In the genomic region with DNA sequence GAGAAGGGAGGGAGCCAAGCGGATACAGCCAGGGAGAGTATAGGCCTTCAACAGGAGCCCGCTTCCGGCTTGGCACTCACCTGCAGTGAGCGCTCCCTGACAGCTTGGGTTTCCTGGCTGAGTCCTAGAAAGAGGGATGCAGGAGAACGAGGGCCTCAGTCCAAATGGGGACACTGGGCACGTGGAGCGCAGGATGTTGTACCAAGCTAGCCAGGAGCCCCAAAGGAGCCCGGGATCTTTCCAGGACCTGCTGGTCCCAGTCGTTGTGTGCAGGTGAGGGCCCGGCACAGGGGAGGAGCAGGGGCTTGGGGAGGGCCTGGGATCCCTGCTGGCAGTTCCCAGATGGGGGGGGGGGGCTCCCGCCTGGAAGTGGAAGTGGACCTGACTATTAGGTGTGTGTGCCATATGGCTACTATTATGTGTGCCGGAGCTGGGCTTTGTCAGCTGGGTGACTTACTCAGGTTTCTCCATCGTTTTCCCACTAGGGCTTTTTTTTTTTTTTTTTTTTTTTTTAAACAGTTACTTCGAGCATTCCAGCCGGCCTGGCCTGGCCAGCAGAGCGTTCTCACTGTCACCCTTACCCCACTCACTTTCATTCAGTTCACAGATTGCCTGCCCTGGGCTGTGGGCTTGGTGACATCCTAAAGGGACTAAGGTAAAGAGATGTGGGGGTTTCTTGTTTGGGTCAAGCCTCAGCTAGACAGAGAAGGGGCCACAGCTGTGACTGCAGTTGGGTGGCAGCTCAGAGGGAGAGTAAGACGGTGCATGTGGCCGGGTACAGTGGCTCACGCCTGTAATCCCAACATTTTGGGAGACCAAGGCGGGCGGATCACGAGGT, we compare ENCODE assay signal across 10 cellular contexts. TPM values are rescaled to one million over a fixed set of nuclear protein-coding genes. Genes with fewer than 3 reads are reported as not detected.
A peak's percentile ranks its signal among the peaks of the same experiment; 100 is the strongest.
DNase-seq lines count a peak whose midpoint lies in the region; ATAC-seq and TF ChIP-seq lines count a peak whose summit lies in the region.
"Had no signal": no experiment of that assay in that cellular context is flagged by ENCODE, and none has a peak within 500 bp of the region (broad histone marks: within the 10 kb centered on the region; RNA-seq: fewer than 3 reads in every experiment).

No MANE protein-coding gene starts in this region.

- peaks cover 13% of the 10 kb centered on the region for H3K4me1 Mint-ChIP-seq in activated T-helper 2 cell treated with anti-CD3 and anti-CD28 coated beads, Interferon-gamma antibody, Interleukin-2, Interleukin-4, amounts not matched to agents 10 μg/mL and 5 μg/mL and 100 μg/mL, durations not matched to agents 14 hours and 24 hours and 36 hours (ENCODE audit: low read depth)

- H3K56ac ChIP-seq in IMR-90 (ENCODE audit: extremely low read depth, insufficient read depth, low read length): peak overlapping the region; percentile 49

- in situ Hi-C loops in IMR-90 (cut with MboI; ENCODE audit: low sequenced_read_pairs): no loop called here

- ATAC-seq in IMR-90 (ENCODE audit: low read depth): no peak

- H3K4me1 ChIP-seq in IMR-90 (ENCODE audit: control insufficient read depth, insufficient read depth, low read length) (peaks cover 24% of the 10 kb centered on the region), liver (ENCODE audit: control insufficient read depth in 4 of 4, insufficient read depth in 4 of 4, low read length in 3 of 4) (peaks cover 10 to 51% (median 37%) of the 10 kb centered on the region in 4 donors), spleen (peaks cover 36 to 85% (median 60%) of the 10 kb centered on the region in 6 donors)

- dilution Hi-C loops in IMR-90 (cut with HindIII; ENCODE audit: low sequenced_read_pairs, unreplicated experiment): no loop called here

- H3K18ac ChIP-seq in IMR-90 (ENCODE audit: low read depth, low read length): no peak overlapping the region

- peaks cover 4% of the 10 kb centered on the region for H3K36me3 Mint-ChIP-seq in activated T-helper 2 cell treated with anti-CD3 and anti-CD28 coated beads, Interferon-gamma antibody, Interleukin-2, Interleukin-4, amounts not matched to agents 10 μg/mL and 5 μg/mL and 100 μg/mL, durations not matched to agents 14 hours and 24 hours and 36 hours (ENCODE audit: low read depth)

- no peak for TF ChIP-seq POLR2A in IMR-90 (IDR thresholded peaks at IDR 0.05; ENCODE audit: low read depth, low read length)
- TF ChIP-seq POLR2A in spleen (IDR thresholded peaks at IDR 0.05): no peak

- peak overlapping the region; percentile 52 for H2BK120ac ChIP-seq in IMR-90 (ENCODE audit: low read depth, low read length)

- H3K27ac ChIP-seq in IMR-90 (ENCODE audit: insufficient read depth, low read length) (peak overlapping the region; percentile 50), liver (ENCODE audit: low read depth in 1 of 2, low read length in 2 of 2) (peak overlapping the region; percentile 81 to 93), spleen (peak overlapping the region in 7 of 8 donors; percentile 80 to 88 (median 82))

- H4K20me1 ChIP-seq in IMR-90 (ENCODE audit: insufficient read depth, low read length): peaks cover 76% of the 10 kb centered on the region

- H2AK9ac ChIP-seq in IMR-90 (replicated peaks; ENCODE audit: low read depth, low read length, poor library complexity): peak overlapping the region; percentile 76

- H3K23ac ChIP-seq in IMR-90 (ENCODE audit: low read depth, low read length): peak overlapping the region; percentile 96; the same call in 1 of the 2 replicates

- BruUV-seq in IMR-90 (replicated peaks; lab: Mats Ljungman, UMichigan): no TSS peak

- H3K9ac ChIP-seq in IMR-90 (ENCODE audit: low read depth, low read length): peak overlapping the region; percentile 58
- peak overlapping the region in 1 of 2 donors; percentile 23 for H3K9ac ChIP-seq in liver (ENCODE audit: low read depth in 1 of 2, low read length in 2 of 2)

- H3K4me2 ChIP-seq in IMR-90 (ENCODE audit: low read depth, low read length): peak overlapping the region; percentile 54

- H4K8ac ChIP-seq in IMR-90 (ENCODE audit: low read depth in 2 of 2, low read length in 2 of 2): peak overlapping the region in 1 of 2 experiments; percentile 25; a peak in 1 of 4 replicates

- H3K14ac ChIP-seq in IMR-90 (replicated peaks; ENCODE audit: low read depth, low read length): no peak overlapping the region; the same call in 1 of the 2 replicates

- H3K4ac ChIP-seq in IMR-90 (ENCODE audit: low read depth, low read length): peak overlapping the region; percentile 78

- CTCF ChIA-PET in IMR-90 (lab: Yijun Ruan, JAX): interaction anchor here (1.0 to 1.9 kb wide), 3 partner anchors 13 to 20 kb away, joined by 3 to 5 read pairs (median 4); no protein-coding TSS in a partner anchor

- H3K9me3 Mint-ChIP-seq in activated T-helper 2 cell treated with anti-CD3 and anti-CD28 coated beads, Interferon-gamma antibody, Interleukin-2, Interleukin-4, amounts not matched to agents 10 μg/mL and 5 μg/mL and 100 μg/mL, durations not matched to agents 14 hours and 24 hours and 36 hours: no peaks in the 10 kb centered on the region
- H3K9me3 Mint-ChIP-seq: activated T-helper 1 cell treated with anti-CD3 and anti-CD28 coated beads, Interleukin-12 subunit alpha, Interleukin-12 subunit beta, Interleukin-2, Interleukin-4 antibody, amounts not matched to agents 30 ng/mL and 10 ng/mL and 1 ng/mL, durations not matched to agents 14 hours and 24 hours and 36 hours had no signal

- TF ChIP-seq CTCF in IMR-90 (conservative IDR thresholded peaks at IDR 0.05; ENCODE audit: low read depth, low read length) (no peak), liver (IDR thresholded peaks at IDR 0.05; ENCODE audit: low read depth, low read length, missing input control) (no peak), spleen (IDR thresholded peaks at IDR 0.05 in 8 of 11, conservative IDR thresholded peaks at IDR 0.05 in 3 of 11) (no peak)

- 98% methylated on average over 10 of the region's 22 CpGs; no CpG with 5 or more reads in 1 of the 2 experiments for WGBS in IMR-90 (ENCODE audit: extremely low coverage in 2 of 2, insufficient read length in 1 of 2), 2 experiments
- WGBS in liver: 83% methylated on average over 22 of the region's 22 CpGs
- 80 to 86% (median 84%) methylated on average over 17 to 22 of the region's 22 CpGs for WGBS in spleen, 5 donors

- TF ChIP-seq RAD21 in IMR-90 (IDR thresholded peaks at IDR 0.05; ENCODE audit: low read length) (no peak), liver (IDR thresholded peaks at IDR 0.05) (no peak)

- no peaks in the 10 kb centered on the region for H3K27me3 ChIP-seq in IMR-90 (ENCODE audit: control insufficient read depth, insufficient read depth, low read length)
- no peaks in the 10 kb centered on the region for H3K27me3 ChIP-seq in liver (ENCODE audit: control insufficient read depth in 4 of 4, insufficient read depth in 4 of 4, low read length in 3 of 4)
- peaks cover 0 to 28% (median 0%) of the 10 kb centered on the region in 7 donors for H3K27me3 ChIP-seq in spleen (replicated peaks in 1 of 7)

- H2BK15ac ChIP-seq in IMR-90 (ENCODE audit: low read depth, low read length): peak overlapping the region; percentile 0; the same call in 1 of the 3 replicates

- H3K27ac Mint-ChIP-seq in activated T-helper 2 cell treated with anti-CD3 and anti-CD28 coated beads, Interferon-gamma antibody, Interleukin-2, Interleukin-4, amounts not matched to agents 10 μg/mL and 5 μg/mL and 100 μg/mL, durations not matched to agents 14 hours and 24 hours and 36 hours: no peak overlapping the region
- H3K27ac Mint-ChIP-seq: activated T-helper 1 cell treated with anti-CD3 and anti-CD28 coated beads, Interleukin-12 subunit alpha, Interleukin-12 subunit beta, Interleukin-2, Interleukin-4 antibody, amounts not matched to agents 30 ng/mL and 10 ng/mL and 1 ng/mL, durations not matched to agents 14 hours and 24 hours and 36 hours had no signal

- peak overlapping the region; percentile 4; the same call in 1 of the 2 replicates for H4K5ac ChIP-seq in IMR-90 (ENCODE audit: low read depth, low read length)

- intact Hi-C loops in IMR-90 (cut with micrococcal nuclease) (loop anchor here (1.0 kb wide), 1 partner anchor 21 kb away; no protein-coding TSS in a partner anchor), spleen (cut with DNase I; ENCODE audit: low total_unique reads) (no loop called here)
- intact Hi-C loops in activated T-helper 2 cell treated with anti-CD3 and anti-CD28 coated beads, Interferon-gamma antibody, Interleukin-2, Interleukin-4, amounts not matched to agents 10 μg/mL and 5 μg/mL and 100 μg/mL, durations not matched to agents 14 hours and 24 hours and 36 hours (cut with micrococcal nuclease): loop anchor here (5.0 to 10.0 kb wide), 2 partner anchors 135 to 423 kb away; partner anchors contain the start of gene ABCF2

- DNase-seq in IMR-90: no peak
- peak; percentile 87 for DNase-seq in cerebellar cortex (ENCODE audit: low spot score)
- DNase-seq in spleen: no peak
- no peak for DNase-seq in stimulated activated CD8-positive, alpha-beta memory T cell treated with anti-CD3 and anti-CD28 coated beads, Interleukin-4, amount 100 ng/mL, for 48 hours
- DNase-seq in NCI-H1694 (lab: John Stamatoyannopoulos, UW): no peak
- no peak for DNase-seq in activated T-helper 2 cell treated with anti-CD3 and anti-CD28 coated beads, Interferon-gamma antibody, Interleukin-2, Interleukin-4, amounts not matched to agents 10 μg/mL and 5 μg/mL and 100 μg/mL, durations not matched to agents 14 hours and 24 hours and 36 hours (ENCODE audit: low spot score)
- no peak for DNase-seq in iPS-NIHi7 (ENCODE audit: extremely low spot score)
- DNase-seq: DMS153 had no signal

- H2BK20ac ChIP-seq in IMR-90 (ENCODE audit: low read depth, low read length): peak overlapping the region; percentile 2; the same call in 1 of the 2 replicates

- peak overlapping the region; percentile 51 for H2BK5ac ChIP-seq in IMR-90 (ENCODE audit: low read depth, low read length, poor library complexity, severe bottlenecking)

- no peak overlapping the region for H3K4me3 Mint-ChIP-seq in activated T-helper 2 cell treated with anti-CD3 and anti-CD28 coated beads, Interferon-gamma antibody, Interleukin-2, Interleukin-4, amounts not matched to agents 10 μg/mL and 5 μg/mL and 100 μg/mL, durations not matched to agents 14 hours and 24 hours and 36 hours (ENCODE audit: low read depth)

- no peak overlapping the region for H3K4me3 ChIP-seq in IMR-90 (ENCODE audit: insufficient read depth, low read depth, low read length)
- H3K4me3 ChIP-seq in liver (ENCODE audit: low read depth in 1 of 3, low read length in 3 of 3): no peak overlapping the region
- H3K4me3 ChIP-seq in spleen: peak overlapping the region in 1 of 8 donors; percentile 94

- H3K9me1 ChIP-seq in IMR-90 (ENCODE audit: insufficient read depth, low read length): peaks cover 12% of the 10 kb centered on the region

- H3K27me3 Mint-ChIP-seq in activated T-helper 2 cell treated with anti-CD3 and anti-CD28 coated beads, Interferon-gamma antibody, Interleukin-2, Interleukin-4, amounts not matched to agents 10 μg/mL and 5 μg/mL and 100 μg/mL, durations not matched to agents 14 hours and 24 hours and 36 hours (ENCODE audit: low read depth): peaks cover 5% of the 10 kb centered on the region

- H3K79me1 ChIP-seq in IMR-90 (ENCODE audit: low read depth in 1 of 2, low read length in 2 of 2): peaks cover 4 to 68% of the 10 kb centered on the region in 2 experiments; a peak in 2 of 4 replicates

- peak overlapping the region; percentile 34 for H2AFZ ChIP-seq in IMR-90 (replicated peaks; ENCODE audit: low read length, poor library complexity)

- peak overlapping the region; percentile 19 for H4K91ac ChIP-seq in IMR-90 (ENCODE audit: insufficient read depth, low read depth, low read length)

- peak overlapping the region; percentile 36 for H2AK5ac ChIP-seq in IMR-90 (ENCODE audit: low read depth, low read length)

- no peaks in the 10 kb centered on the region for H3K9me3 ChIP-seq in IMR-90 (ENCODE audit: control insufficient read depth, insufficient read depth, low read length)
- no peaks in the 10 kb centered on the region for H3K9me3 ChIP-seq in liver (ENCODE audit: control insufficient read depth in 4 of 4, low read length in 3 of 4)
- H3K9me3 ChIP-seq in spleen: no peaks in the 10 kb centered on the region

- peaks cover 11% of the 10 kb centered on the region; the same call in 1 of the 2 replicates for H3K36me3 ChIP-seq in IMR-90 (ENCODE audit: control insufficient read depth, insufficient read depth, low read length)
- H3K36me3 ChIP-seq in liver (ENCODE audit: control insufficient read depth in 4 of 4, insufficient read depth in 3 of 4, low read depth in 1 of 4, low read length in 3 of 4): peaks cover 0 to 2% (median 0%) of the 10 kb centered on the region in 4 donors
- peaks cover 0 to 11% (median 0%) of the 10 kb centered on the region in 6 donors for H3K36me3 ChIP-seq in spleen

- POLR2A ChIA-PET in IMR-90 (lab: Charles Lee; ENCODE audit: unreplicated experiment): no interaction called here

RNA-seq across cellular contexts. Expression of gene AGAP3, which starts 3.8 kb away (rescaled TPM):
- total RNA-seq in IMR-90 (2012; rRNA removed): 33.3 and 35.3 TPM in 2 replicates
- polyA plus RNA-seq in IMR-90 (2012; rRNA removed): 93.9 and 99.5 TPM in 2 replicates
- polyA plus RNA-seq in IMR-90 (2012; cell fraction: cytosol; rRNA removed): 87.0 and 97.5 TPM in 2 replicates
- 301 and 531 TPM in 2 replicates for polyA plus RNA-seq in IMR-90 (2012; cell fraction: nucleus; rRNA removed; ENCODE audit: low replicate concordance)
- 10 to 100 TPM in 1 of 2 donors, 1 to 10 TPM in 1; 3.9 to 27.0 TPM for total RNA-seq in liver
- polyA plus RNA-seq in liver: 10 to 100 TPM; 10.1 to 25.2 TPM
- total RNA-seq in spleen: 10 to 100 TPM; 43.2 to 94.4 (median 73.0) TPM
- 10 to 100 TPM; 21.8 to 79.1 (median 51.2) TPM for polyA plus RNA-seq in spleen
- 62.5 and 64.4 TPM in 2 replicates for total RNA-seq in activated T-helper 2 cell treated with anti-CD3 and anti-CD28 coated beads, Interferon-gamma antibody, Interleukin-2, Interleukin-4, amounts not matched to agents 10 μg/mL and 5 μg/mL and 100 μg/mL, durations not matched to agents 14 hours and 24 hours and 36 hours

RNA-seq across cellular contexts. Expression of gene TMUB1, which starts 6.8 kb away (rescaled TPM):
- total RNA-seq in IMR-90 (2012; rRNA removed): 6.8 and 7.8 TPM in 2 replicates
- polyA plus RNA-seq in IMR-90 (2012; rRNA removed): 29.8 and 38.3 TPM in 2 replicates
- polyA plus RNA-seq in IMR-90 (2012; cell fraction: cytosol; rRNA removed): 24.3 and 48.1 TPM in 2 replicates
- 34.7 and 60.3 TPM in 2 replicates for polyA plus RNA-seq in IMR-90 (2012; cell fraction: nucleus; rRNA removed; ENCODE audit: low replicate concordance)
- 10 to 100 TPM; 15.1 to 28.9 TPM for total RNA-seq in liver
- 10 to 100 TPM; 32.0 to 51.7 TPM for polyA plus RNA-seq in liver
- 10 to 100 TPM; 27.1 to 47.8 (median 38.2) TPM for total RNA-seq in spleen
- polyA plus RNA-seq in spleen: 10 to 100 TPM; 43.0 to 73.4 (median 45.9) TPM
- 57.4 and 60.8 TPM in 2 replicates for total RNA-seq in activated T-helper 2 cell treated with anti-CD3 and anti-CD28 coated beads, Interferon-gamma antibody, Interleukin-2, Interleukin-4, amounts not matched to agents 10 μg/mL and 5 μg/mL and 100 μg/mL, durations not matched to agents 14 hours and 24 hours and 36 hours

RNA-seq across cellular contexts. Expression of gene FASTK, which starts 9.5 kb away (rescaled TPM):
- total RNA-seq in IMR-90 (2012; rRNA removed): 41.9 and 53.8 TPM in 2 replicates
- polyA plus RNA-seq in IMR-90 (2012; rRNA removed): 115 and 127 TPM in 2 replicates
- 99.0 and 130 TPM in 2 replicates for polyA plus RNA-seq in IMR-90 (2012; cell fraction: cytosol; rRNA removed)
- 430 and 1,164 TPM in 2 replicates for polyA plus RNA-seq in IMR-90 (2012; cell fraction: nucleus; rRNA removed; ENCODE audit: low replicate concordance)
- total RNA-seq in liver: 10 to 100 TPM; 31.1 to 62.8 TPM
- 10 to 100 TPM; 33.9 to 53.4 TPM for polyA plus RNA-seq in liver
- total RNA-seq in spleen: 100 to 1,000 TPM in 1 of 7 donors, 10 to 100 TPM in 6; 72.9 to 102 (median 77.6) TPM
- polyA plus RNA-seq in spleen: 100 to 1,000 TPM in 2 of 3 donors, 10 to 100 TPM in 1; 83.9 to 183 (median 136) TPM
- total RNA-seq in activated T-helper 2 cell treated with anti-CD3 and anti-CD28 coated beads, Interferon-gamma antibody, Interleukin-2, Interleukin-4, amounts not matched to agents 10 μg/mL and 5 μg/mL and 100 μg/mL, durations not matched to agents 14 hours and 24 hours and 36 hours: 83.2 and 85.2 TPM in 2 replicates

RNA-seq across cellular contexts. Expression of gene SLC4A2, which starts 30.7 kb away (rescaled TPM):
- total RNA-seq in IMR-90 (2012; rRNA removed) (25.3 and 29.6 TPM in 2 replicates), liver (10 to 100 TPM; 27.5 to 73.2 TPM), spleen (100 to 1,000 TPM in 1 of 7 donors, 10 to 100 TPM in 6; 58.9 to 112 (median 85.2) TPM)
- polyA plus RNA-seq in IMR-90 (2012; rRNA removed) (91.0 and 112 TPM in 2 replicates), liver (10 to 100 TPM; 72.0 to 98.8 TPM), spleen (100 to 1,000 TPM in 1 of 3 donors, 10 to 100 TPM in 2; 43.9 to 122 (median 99.4) TPM)
- 70.2 and 89.3 TPM in 2 replicates for polyA plus RNA-seq in IMR-90 (2012; cell fraction: cytosol; rRNA removed)
- polyA plus RNA-seq in IMR-90 (2012; cell fraction: nucleus; rRNA removed; ENCODE audit: low replicate concordance): 205 and 510 TPM in 2 replicates
- 106 and 109 TPM in 2 replicates for total RNA-seq in activated T-helper 2 cell treated with anti-CD3 and anti-CD28 coated beads, Interferon-gamma antibody, Interleukin-2, Interleukin-4, amounts not matched to agents 10 μg/mL and 5 μg/mL and 100 μg/mL, durations not matched to agents 14 hours and 24 hours and 36 hours

RNA-seq across cellular contexts. Expression of gene CDK5, which starts 32.4 kb away (rescaled TPM):
- 22.4 and 24.7 TPM in 2 replicates for total RNA-seq in IMR-90 (2012; rRNA removed)
- 34.8 and 45.6 TPM in 2 replicates for polyA plus RNA-seq in IMR-90 (2012; rRNA removed)
- polyA plus RNA-seq in IMR-90 (2012; cell fraction: cytosol; rRNA removed): 29.1 and 41.6 TPM in 2 replicates
- polyA plus RNA-seq in IMR-90 (2012; cell fraction: nucleus; rRNA removed; ENCODE audit: low replicate concordance): 16.0 and 19.1 TPM in 2 replicates
- total RNA-seq in liver: 1 to 10 TPM; 4.0 to 8.8 TPM
- 1 to 10 TPM; 6.0 to 9.0 TPM for polyA plus RNA-seq in liver
- 10 to 100 TPM in 4 of 7 donors, 1 to 10 TPM in 3; 7.5 to 17.9 (median 11.2) TPM for total RNA-seq in spleen
- polyA plus RNA-seq in spleen: 10 to 100 TPM in 1 of 3 donors, 1 to 10 TPM in 2; 6.3 to 10.1 (median 9.2) TPM
- total RNA-seq in activated T-helper 2 cell treated with anti-CD3 and anti-CD28 coated beads, Interferon-gamma antibody, Interleukin-2, Interleukin-4, amounts not matched to agents 10 μg/mL and 5 μg/mL and 100 μg/mL, durations not matched to agents 14 hours and 24 hours and 36 hours: 24.1 and 25.7 TPM in 2 replicates
